Comparison of ENCODE assay signal across 8 cellular contexts in the genomic region with DNA sequence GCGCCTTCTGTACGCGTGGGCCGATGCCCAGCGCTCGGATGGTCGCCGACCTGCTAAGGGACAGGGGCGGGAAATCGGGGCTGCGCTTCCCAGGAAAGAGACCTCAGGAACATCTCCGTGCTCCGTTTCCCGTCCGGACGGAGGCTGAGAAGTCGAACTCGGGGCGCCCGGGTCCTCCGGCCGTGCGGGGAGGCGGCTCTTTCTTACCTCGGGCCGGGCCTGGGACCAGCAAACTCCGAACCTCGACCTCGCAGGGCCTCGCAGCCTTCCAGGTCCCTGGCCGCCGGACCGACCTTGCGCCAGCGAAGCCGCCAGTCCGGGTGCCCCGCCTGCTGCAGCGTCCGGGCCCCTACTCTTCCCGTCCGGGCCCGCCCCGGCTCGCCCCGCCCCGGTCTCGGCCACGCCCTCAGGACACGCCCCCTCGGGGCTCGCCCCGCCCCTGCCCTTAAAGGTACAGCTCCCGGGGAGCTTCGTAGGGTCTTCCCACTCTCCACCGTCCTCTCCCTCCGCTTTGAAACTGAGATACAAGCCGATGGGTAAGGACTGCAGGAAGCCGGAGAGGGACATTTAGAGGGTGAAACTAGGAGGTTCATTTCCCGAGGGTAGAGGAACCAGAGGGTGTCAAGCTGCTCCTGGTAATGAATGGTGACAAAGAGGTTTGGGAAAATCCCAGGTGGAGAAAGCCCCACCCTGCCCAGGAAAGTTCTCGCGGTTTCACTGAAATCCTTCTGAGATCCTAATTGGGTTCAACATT. TPM values are rescaled to one million over a fixed set of nuclear protein-coding genes. Genes with fewer than 3 reads are reported as not detected.
DNase-seq lines count a peak whose midpoint lies in the region; ATAC-seq and TF ChIP-seq lines count a peak whose summit lies in the region.

A gene (minus strand): TSS at position 324 of the 754 bp plus-strand sequence. CDS start 2,231 bp downstream, outside the sequence.

- H3K27ac Mint-ChIP-seq in CD8-positive, alpha-beta T cell, result peak within 1 kb of the TSS; percentile 88

- peaks cover 39% of the 10 kb centered on the region for H3K36me3 Mint-ChIP-seq in CD8-positive, alpha-beta T cell

- H3K27me3 ChIP-seq in CD8-positive, alpha-beta T cell (ENCODE audit: insufficient read depth, low read length), result no peaks in the 10 kb centered on the region
- H3K27me3 ChIP-seq in OCI-LY1 (ENCODE audit: insufficient read depth, low read length), result no peaks in the 10 kb centered on the region
- no peaks in the 10 kb centered on the region for H3K27me3 ChIP-seq in mononuclear cell (ENCODE audit: insufficient read depth, low read length)

- peak within 1 kb of the TSS; percentile 84 for H3K9ac ChIP-seq in OCI-LY1 (ENCODE audit: low read length)

- no peaks in the 10 kb centered on the region for H4K20me1 ChIP-seq in OCI-LY1 (ENCODE audit: insufficient read depth, low read length)

- no peaks in the 10 kb centered on the region for H3K9me2 ChIP-seq in OCI-LY1 (ENCODE audit: low read depth, low read length)

- H3K9me3 Mint-ChIP-seq in CD8-positive, alpha-beta T cell, result no peaks in the 10 kb centered on the region

- no peaks in the 10 kb centered on the region for H3K79me2 ChIP-seq in OCI-LY1 (ENCODE audit: insufficient read depth, low read length)

- POLR2A ChIA-PET in CD8-positive, alpha-beta T cell (lab: Charles Lee), result interaction anchor here (0.9 to 1.2 kb wide), 6 partner anchors 16 to 150 kb away, joined by 3 to 6 read pairs (median 3); a partner anchor contains a TSS

- peak within 1 kb of the TSS; percentile 92 for H3K4me2 ChIP-seq in OCI-LY1 (ENCODE audit: low read length)

- no peak within 1 kb of the TSS for H2AFZ ChIP-seq in OCI-LY1 (ENCODE audit: low read length)

- intact Hi-C loops in CD8-positive, alpha-beta T cell (cut with DNase I, micrococcal nuclease), result loop anchor here (1.0 to 5.0 kb wide), 8 partner anchors 23 to 632 kb away; a partner anchor contains a TSS

- peak within 1 kb of the TSS; percentile 51 for H3K27ac ChIP-seq in CD8-positive, alpha-beta T cell (ENCODE audit: low read depth, low read length)
- peak within 1 kb of the TSS; percentile 54 for H3K27ac ChIP-seq in OCI-LY1 (ENCODE audit: low read depth, low read length, poor library complexity, severe bottlenecking)

- H3K4me3 ChIP-seq in CD8-positive, alpha-beta T cell (ENCODE audit: low read depth, low read length), result peak within 1 kb of the TSS; percentile 80
- H3K4me3 ChIP-seq in OCI-LY1 (ENCODE audit: low read depth, low read length, poor library complexity, severe bottlenecking) (peak within 1 kb of the TSS; percentile 89), mononuclear cell (ENCODE audit: low read length) (peak within 1 kb of the TSS; percentile 93)

- H3F3A ChIP-seq in OCI-LY1 (ENCODE audit: insufficient read depth, low read length), result no peaks in the 10 kb centered on the region

- peak within 1 kb of the TSS; percentile 92 for H3K4me3 Mint-ChIP-seq in CD8-positive, alpha-beta T cell

- no peaks in the 10 kb centered on the region for H3K27me3 Mint-ChIP-seq in CD8-positive, alpha-beta T cell (ENCODE audit: low read depth)

- ATAC-seq in CD8-positive, alpha-beta T cell, result peak; percentile 99
- ATAC-seq in GM19395 (IDR thresholded peaks at IDR 0.05; ENCODE audit: unreplicated experiment) (peak; percentile 84), HG03565 (IDR thresholded peaks at IDR 0.05; ENCODE audit: unreplicated experiment) (peak; percentile 88)

- H3K36me3 ChIP-seq in CD8-positive, alpha-beta T cell (ENCODE audit: insufficient read depth, low read length), result peaks cover 9% of the 10 kb centered on the region
- peaks cover 15% of the 10 kb centered on the region; the same call in 1 of the 2 replicates for H3K36me3 ChIP-seq in OCI-LY1 (ENCODE audit: insufficient read depth, low read length)

- peak; percentile 74 to 95 (median 89) for DNase-seq in CD8-positive, alpha-beta T cell
- DNase-seq in activated T-cell treated with anti-CD3 and anti-CD28 coated beads for 1 hour (ENCODE audit: low read depth), result peak; percentile 90
- peak; percentile 63 for DNase-seq in epidermal melanocyte (ENCODE audit: insufficient read length, low spot score)
- DNase-seq in stimulated activated CD8-positive, alpha-beta memory T cell treated with anti-CD3 and anti-CD28 coated beads, Interleukin-2, amount 100 ng/mL, for 1 hour (ENCODE audit: low read depth in 2 of 2), result peak; percentile 80 to 84

- CTCF ChIA-PET in CD8-positive, alpha-beta T cell (lab: Charles Lee), result interaction anchor here (0.5 to 1.1 kb wide), 4 partner anchors 13 to 632 kb away, joined by 3 to 4 read pairs (median 4); no protein-coding TSS in a partner anchor

- no peak for TF ChIP-seq CTCF in CD8-positive, alpha-beta T cell (IDR thresholded peaks at IDR 0.05)
- no peak for TF ChIP-seq CTCF in OCI-LY1 (IDR thresholded peaks at IDR 0.05; ENCODE audit: low read length)

- peaks cover 41% of the 10 kb centered on the region for H3K4me1 Mint-ChIP-seq in CD8-positive, alpha-beta T cell (ENCODE audit: low read depth)

- no peaks in the 10 kb centered on the region for H3K9me3 ChIP-seq in CD8-positive, alpha-beta T cell (ENCODE audit: low read length)
- no peaks in the 10 kb centered on the region for H3K9me3 ChIP-seq in OCI-LY1 (ENCODE audit: low read length)
- H3K9me3 ChIP-seq in mononuclear cell (ENCODE audit: low read depth, low read length), result no peaks in the 10 kb centered on the region

- peaks cover 17% of the 10 kb centered on the region for H3K4me1 ChIP-seq in CD8-positive, alpha-beta T cell (ENCODE audit: insufficient read depth, low read length)
- H3K4me1 ChIP-seq in OCI-LY1 (ENCODE audit: insufficient read depth, low read length, severe bottlenecking) (peaks cover 29% of the 10 kb centered on the region), mononuclear cell (ENCODE audit: insufficient read depth, low read length) (peaks cover 42% of the 10 kb centered on the region)

RNA-seq across cellular contexts. Expression of the gene that starts here (rescaled TPM):
- 10 to 100 TPM; 67.3 to 72.8 TPM for total RNA-seq in CD8-positive, alpha-beta T cell
- total RNA-seq in mononuclear cell, result 51.2 TPM

Comparison
In these comparisons a context has a peak if more than half of its experiments do, and no peak if none do; other contexts are left out.
1. Peak in every context shown above with its lines: DNase-seq, ATAC-seq, H3K4me3 ChIP-seq and H3K27ac ChIP-seq.